Comparison of ENCODE assay signal across 13 cellular contexts in the genomic region with DNA sequence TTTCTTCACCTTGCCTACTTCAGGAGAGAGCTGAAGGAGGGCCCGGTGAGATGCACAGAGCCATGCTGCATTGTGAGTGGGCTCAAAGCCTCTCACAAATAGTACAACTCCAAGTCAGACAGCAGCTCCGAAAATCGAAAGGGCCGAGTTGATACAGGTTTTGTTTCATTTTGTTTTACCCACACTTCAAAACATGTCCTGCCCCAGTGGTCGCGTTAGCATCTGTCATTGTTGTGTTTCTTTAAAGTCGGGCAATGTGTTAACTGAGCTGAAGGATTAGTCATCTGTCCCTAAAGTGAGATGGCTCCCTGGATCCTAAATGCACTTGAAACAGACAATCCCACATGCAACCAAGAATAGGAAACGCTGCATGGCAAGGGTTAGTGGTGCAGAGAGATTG.
DNase-seq lines count a peak whose midpoint lies in the region; ATAC-seq and TF ChIP-seq lines count a peak whose summit lies in the region.
"Had no signal": no experiment of that assay in that cellular context is flagged by ENCODE, and none has a peak within 500 bp of the region (broad histone marks: within the 10 kb centered on the region; RNA-seq: fewer than 3 reads in every experiment).

No MANE protein-coding gene starts in this region.

- H3K9me2 ChIP-seq in GM23338 (ENCODE audit: insufficient read depth), result peaks cover 4% of the 10 kb centered on the region; the same call in 1 of the 2 replicates

- H4K20me1 ChIP-seq in GM23338 (replicated peaks; ENCODE audit: insufficient read depth), result no peaks in the 10 kb centered on the region

- no peaks in the 10 kb centered on the region for H3F3A ChIP-seq in GM23338 (replicated peaks; ENCODE audit: low read depth)

- POLR2A ChIA-PET in activated CD8-positive, alpha-beta T cell treated with anti-CD3 and anti-CD28 coated beads for 36 hours (lab: Charles Lee), result interaction anchor here (0.6 to 1.2 kb wide), 3 partner anchors 9 to 88 kb away, joined by 3 to 5 read pairs (median 4); no protein-coding TSS in a partner anchor

- no peak overlapping the region for H3K27ac ChIP-seq in GM23338 (ENCODE audit: low read depth)
- H3K27ac ChIP-seq: dorsolateral prefrontal cortex had no signal

- DNase-seq in activated CD8-positive, alpha-beta memory T cell treated with anti-CD3 and anti-CD28 coated beads, Interleukin-2, amount 50 U/mL, for 48 hours, result peak; percentile 57
- DNase-seq in activated CD8-positive, alpha-beta memory T cell treated with anti-CD3 and anti-CD28 coated beads, Interleukin-2, amount 50 U/mL, for 4 hours, result no peak
- DNase-seq in activated CD8-positive, alpha-beta T cell treated with anti-CD3 and anti-CD28 coated beads for 36 hours, result peak; percentile 52
- DNase-seq in GM23338 (ENCODE audit: low spot score) (no peak), NCI-H1048 (lab: John Stamatoyannopoulos, UW) (no peak)
- DNase-seq: dorsolateral prefrontal cortex, hypothalamus, NCI-H1092 treated with DMSO at 0.1 percent for 48 hours, nephron progenitor cell, SIG-M5 had no signal

- H2AFZ ChIP-seq in GM23338, result no peak overlapping the region; the same call in 1 of the 2 replicates

- no peak overlapping the region for H3K4me2 ChIP-seq in GM23338

- ATAC-seq in HG03025 (IDR thresholded peaks at IDR 0.05; ENCODE audit: low FRiP score, unreplicated experiment) (peak; percentile 70), GM23338 (no peak), GM18520 (IDR thresholded peaks at IDR 0.05; ENCODE audit: unreplicated experiment) (no peak)
- ATAC-seq in activated CD8-positive, alpha-beta T cell treated with anti-CD3 and anti-CD28 coated beads for 36 hours, result peak; percentile 72

- peaks cover 12% of the 10 kb centered on the region for H3K9me3 Mint-ChIP-seq in activated CD8-positive, alpha-beta T cell treated with anti-CD3 and anti-CD28 coated beads for 36 hours
- peaks cover 19% of the 10 kb centered on the region for H3K9me3 Mint-ChIP-seq in stimulated activated naive CD8-positive, alpha-beta T cell treated with anti-CD3 and anti-CD28 coated beads, Interleukin-15, Interleukin-2, amounts not matched to agents 100 ng/mL and 50 ng/mL, for 24 hours
- peaks cover 22% of the 10 kb centered on the region for H3K9me3 Mint-ChIP-seq in GM23338

- no peaks in the 10 kb centered on the region for H3K4me1 ChIP-seq in GM23338 (ENCODE audit: insufficient read depth)

- peak overlapping the region; percentile 4 for H3K4me3 Mint-ChIP-seq in activated CD8-positive, alpha-beta T cell treated with anti-CD3 and anti-CD28 coated beads for 36 hours
- peak overlapping the region; percentile 6 for H3K4me3 Mint-ChIP-seq in stimulated activated naive CD8-positive, alpha-beta T cell treated with anti-CD3 and anti-CD28 coated beads, Interleukin-15, Interleukin-2, amounts not matched to agents 100 ng/mL and 50 ng/mL, for 24 hours
- no peak overlapping the region for H3K4me3 Mint-ChIP-seq in GM23338
- H3K4me3 Mint-ChIP-seq: nephron progenitor cell had no signal

- no peaks in the 10 kb centered on the region for H3K79me2 ChIP-seq in GM23338 (replicated peaks; ENCODE audit: insufficient read depth)

- H3K27me3 Mint-ChIP-seq in activated CD8-positive, alpha-beta T cell treated with anti-CD3 and anti-CD28 coated beads for 36 hours, result no peaks in the 10 kb centered on the region
- no peaks in the 10 kb centered on the region for H3K27me3 Mint-ChIP-seq in stimulated activated naive CD8-positive, alpha-beta T cell treated with anti-CD3 and anti-CD28 coated beads, Interleukin-15, Interleukin-2, amounts not matched to agents 100 ng/mL and 50 ng/mL, for 24 hours
- peaks cover 4% of the 10 kb centered on the region for H3K27me3 Mint-ChIP-seq in GM23338 (ENCODE audit: insufficient read depth, low read depth, poor library complexity)

- H3K4me3 ChIP-seq in GM23338, result no peak overlapping the region
- H3K4me3 ChIP-seq: dorsolateral prefrontal cortex had no signal

- CTCF ChIA-PET in activated CD8-positive, alpha-beta T cell treated with anti-CD3 and anti-CD28 coated beads for 36 hours (lab: Charles Lee), result interaction anchor here (0.7 to 1.0 kb wide), 2 partner anchors 10 to 12 kb away, joined by 3 read pairs; no protein-coding TSS in a partner anchor

- intact Hi-C loops in activated CD8-positive, alpha-beta T cell treated with anti-CD3 and anti-CD28 coated beads for 36 hours (cut with micrococcal nuclease), result no loop called here

- H3K36me3 ChIP-seq in GM23338 (ENCODE audit: insufficient read depth), result peaks cover 5% of the 10 kb centered on the region; the same call in 1 of the 2 replicates

- peaks cover 11% of the 10 kb centered on the region for H3K36me3 Mint-ChIP-seq in activated CD8-positive, alpha-beta T cell treated with anti-CD3 and anti-CD28 coated beads for 36 hours (ENCODE audit: low read depth)
- H3K36me3 Mint-ChIP-seq in stimulated activated naive CD8-positive, alpha-beta T cell treated with anti-CD3 and anti-CD28 coated beads, Interleukin-15, Interleukin-2, amounts not matched to agents 100 ng/mL and 50 ng/mL, for 24 hours (ENCODE audit: low read depth), result peaks cover 8% of the 10 kb centered on the region
- peaks cover 17% of the 10 kb centered on the region for H3K36me3 Mint-ChIP-seq in GM23338 (ENCODE audit: low read depth)

- H3K27me3 ChIP-seq in GM23338 (ENCODE audit: insufficient read depth), result no peaks in the 10 kb centered on the region

- H3K27ac Mint-ChIP-seq in activated CD8-positive, alpha-beta T cell treated with anti-CD3 and anti-CD28 coated beads for 36 hours, result no peak overlapping the region
- H3K27ac Mint-ChIP-seq in stimulated activated naive CD8-positive, alpha-beta T cell treated with anti-CD3 and anti-CD28 coated beads, Interleukin-15, Interleukin-2, amounts not matched to agents 100 ng/mL and 50 ng/mL, for 24 hours, result no peak overlapping the region
- no peak overlapping the region for H3K27ac Mint-ChIP-seq in GM23338

- H3K4me1 Mint-ChIP-seq in activated CD8-positive, alpha-beta T cell treated with anti-CD3 and anti-CD28 coated beads for 36 hours (ENCODE audit: low read depth), result peaks cover 31% of the 10 kb centered on the region
- peaks cover 49% of the 10 kb centered on the region for H3K4me1 Mint-ChIP-seq in stimulated activated naive CD8-positive, alpha-beta T cell treated with anti-CD3 and anti-CD28 coated beads, Interleukin-15, Interleukin-2, amounts not matched to agents 100 ng/mL and 50 ng/mL, for 24 hours (ENCODE audit: low read depth)
- peaks cover 3% of the 10 kb centered on the region; the same call in 1 of the 3 replicates for H3K4me1 Mint-ChIP-seq in GM23338

- TF ChIP-seq CTCF in activated CD8-positive, alpha-beta T cell treated with anti-CD3 and anti-CD28 coated beads for 36 hours (IDR thresholded peaks at IDR 0.05), result no peak
- TF ChIP-seq CTCF in GM23338 (conservative IDR thresholded peaks at IDR 0.05; ENCODE audit: low read depth in 2 of 2), result no peak

TF ChIP-seq in GM23338, 12 proteins besides CTCF, POLR2A, EP300 and RAD21 (continues in another document):
- TF ChIP-seq, protein P1, sequence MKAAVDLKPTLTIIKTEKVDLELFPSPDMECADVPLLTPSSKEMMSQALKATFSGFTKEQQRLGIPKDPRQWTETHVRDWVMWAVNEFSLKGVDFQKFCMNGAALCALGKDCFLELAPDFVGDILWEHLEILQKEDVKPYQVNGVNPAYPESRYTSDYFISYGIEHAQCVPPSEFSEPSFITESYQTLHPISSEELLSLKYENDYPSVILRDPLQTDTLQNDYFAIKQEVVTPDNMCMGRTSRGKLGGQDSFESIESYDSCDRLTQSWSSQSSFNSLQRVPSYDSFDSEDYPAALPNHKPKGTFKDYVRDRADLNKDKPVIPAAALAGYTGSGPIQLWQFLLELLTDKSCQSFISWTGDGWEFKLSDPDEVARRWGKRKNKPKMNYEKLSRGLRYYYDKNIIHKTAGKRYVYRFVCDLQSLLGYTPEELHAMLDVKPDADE (IDR thresholded peaks at IDR 0.05), result no peak
- no peak for TF ChIP-seq CREB1 (CRISPR knock-in tag; IDR thresholded peaks at IDR 0.05; ENCODE audit: low read depth)
- TF ChIP-seq ZNF331 (CRISPR knock-in tag; IDR thresholded peaks at IDR 0.05; ENCODE audit: low read depth), result no peak
- TF ChIP-seq JUNB (IDR thresholded peaks at IDR 0.05; ENCODE audit: unreplicated experiment), result no peak
- no peak for TF ChIP-seq ZNF114 (CRISPR knock-in tag; IDR thresholded peaks at IDR 0.05)

Comparison
In these comparisons a context has a peak if more than half of its experiments do, and no peak if none do; other contexts are left out.
1. DNase-seq: peak in activated CD8-positive, alpha-beta memory T cell treated with anti-CD3 and anti-CD28 coated beads, Interleukin-2, amount 50 U/mL, for 48 hours (single experiment) and activated CD8-positive, alpha-beta T cell treated with anti-CD3 and anti-CD28 coated beads for 36 hours (single experiment); none in activated CD8-positive, alpha-beta memory T cell treated with anti-CD3 and anti-CD28 coated beads, Interleukin-2, amount 50 U/mL, for 4 hours (single experiment), GM23338 (single experiment) and NCI-H1048 (single experiment).
2. ATAC-seq: peak in HG03025 (single experiment) and activated CD8-positive, alpha-beta T cell treated with anti-CD3 and anti-CD28 coated beads for 36 hours (single experiment); none in GM23338 (single experiment) and GM18520 (single experiment).